12 cellular contexts compared by ENCODE assay signal in the genomic region with DNA sequence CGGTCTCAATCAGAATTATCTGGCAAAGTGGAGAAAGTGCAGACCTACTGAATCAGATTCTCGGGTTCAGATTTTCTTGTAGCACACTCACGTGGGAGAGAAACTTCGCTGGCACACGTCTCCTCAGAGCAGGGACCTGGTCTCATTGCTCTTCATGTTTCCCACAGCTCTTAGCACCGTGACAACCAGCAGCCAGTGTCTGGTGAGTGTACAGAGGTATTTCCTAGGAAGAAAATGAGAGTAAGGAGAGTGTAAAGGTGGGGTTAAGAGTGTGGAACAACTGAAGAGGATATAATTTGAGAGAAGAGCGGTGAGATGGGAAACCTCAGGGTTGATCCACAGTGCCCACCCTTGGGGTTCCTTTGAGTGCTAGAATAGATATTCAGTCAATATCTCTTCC.
DNase-seq lines count a peak whose midpoint lies in the region; ATAC-seq, FAIRE-seq and TF ChIP-seq lines count a peak whose summit lies in the region.
"Had no signal": no experiment of that assay in that cellular context is flagged by ENCODE, and none has a peak within 500 bp of the region (broad histone marks: within the 10 kb centered on the region; RNA-seq: fewer than 3 reads in every experiment).

No MANE protein-coding gene starts in this region.

- 63 to 64% methylated on average over 6 to 7 of the region's 7 CpGs for WGBS in body of pancreas, 2 donors

- FAIRE-seq in H54 (lab: Jason Lieb, UNC): no peak

- H3K4me3 ChIP-seq in body of pancreas: no peak overlapping the region
- H3K4me3 ChIP-seq: neural progenitor cell had no signal

- H3K27me3 ChIP-seq in body of pancreas: no peaks in the 10 kb centered on the region
- H3K27me3 ChIP-seq: neural progenitor cell had no signal

- no peaks in the 10 kb centered on the region for H3K9me3 ChIP-seq in body of pancreas

- H3K27me3 Mint-ChIP-seq in mesothelial cell of epicardium (ENCODE audit: low read depth): no peaks in the 10 kb centered on the region
- H3K27me3 Mint-ChIP-seq in type B pancreatic cell: peaks cover 3% of the 10 kb centered on the region

- peaks cover 0 to 47% of the 10 kb centered on the region in 2 donors for H3K36me3 Mint-ChIP-seq in activated naive CD4-positive, alpha-beta T cell treated with anti-CD3 and anti-CD28 coated beads, Interleukin-2, amount 50 U/mL, for 72 hours
- no peaks in the 10 kb centered on the region for H3K36me3 Mint-ChIP-seq in mesothelial cell of epicardium
- H3K36me3 Mint-ChIP-seq in type B pancreatic cell: no peaks in the 10 kb centered on the region
- H3K36me3 Mint-ChIP-seq: neural progenitor cell had no signal

- H3K4me1 Mint-ChIP-seq in mesothelial cell of epicardium (peaks cover 17% of the 10 kb centered on the region), type B pancreatic cell (ENCODE audit: unreplicated experiment) (peaks cover 14% of the 10 kb centered on the region)

- DNase-seq in activated naive CD4-positive, alpha-beta T cell treated with anti-CD3 and anti-CD28 coated beads, Interleukin-2, amount 50 U/mL, for 72 hours (ENCODE audit: low spot score in 2 of 2): no peak
- no peak for DNase-seq in activated naive CD4-positive, alpha-beta T cell (lab: John Stamatoyannopoulos, UW)
- DNase-seq in body of pancreas (no peak), mesothelial cell of epicardium (ENCODE audit: low spot score in 2 of 2, unreplicated experiment in 2 of 2) (no peak), type B pancreatic cell (ENCODE audit: extremely low spot score, unreplicated experiment) (no peak), head of caudate nucleus (no peak), H54 (ENCODE audit: insufficient read length, low spot score) (no peak), HK-2 (ENCODE audit: unreplicated experiment) (no peak)
- DNase-seq: endodermal cell; NCI-H146; stimulated activated CD4-positive, alpha-beta T cell treated with anti-CD3 and anti-CD28 coated beads, Interleukin-2, amount 100 ng/mL, for 24 hours had no signal

- H3K4me1 ChIP-seq in body of pancreas: peaks cover 13% of the 10 kb centered on the region
- H3K4me1 ChIP-seq: neural progenitor cell had no signal

- H3K27ac ChIP-seq in body of pancreas: peak overlapping the region in 3 of 4 donors; percentile 37 to 63 (median 42)
- H3K27ac ChIP-seq: neural progenitor cell had no signal

- peak overlapping the region; percentile 28 to 79 for H3K27ac Mint-ChIP-seq in activated naive CD4-positive, alpha-beta T cell treated with anti-CD3 and anti-CD28 coated beads, Interleukin-2, amount 50 U/mL, for 72 hours
- H3K27ac Mint-ChIP-seq in mesothelial cell of epicardium: peak overlapping the region; percentile 58
- peak overlapping the region; percentile 5 for H3K27ac Mint-ChIP-seq in type B pancreatic cell
- H3K27ac Mint-ChIP-seq: endodermal cell, neural progenitor cell had no signal

- H3K36me3 ChIP-seq in body of pancreas (replicated peaks in 1 of 2; ENCODE audit: insufficient read depth in 1 of 2, low read depth in 2 of 2): no peaks in the 10 kb centered on the region
- H3K36me3 ChIP-seq: neural progenitor cell had no signal

- intact Hi-C loops in body of pancreas (cut with DNase I) (no loop called here), head of caudate nucleus (cut with DNase I) (no loop called here)

- TF ChIP-seq CTCF in body of pancreas (IDR thresholded peaks at IDR 0.05) (no peak), mesothelial cell of epicardium (IDR thresholded peaks at IDR 0.05; ENCODE audit: unreplicated experiment) (no peak), type B pancreatic cell (conservative IDR thresholded peaks at IDR 0.05) (no peak)

- no peak for TF ChIP-seq POLR2A in body of pancreas (IDR thresholded peaks at IDR 0.05)
- TF ChIP-seq POLR2A in H54 (IDR thresholded peaks at IDR 0.05; ENCODE audit: low read depth, low read length): no peak

- no peak overlapping the region for H3K4me3 Mint-ChIP-seq in mesothelial cell of epicardium
- no peak overlapping the region for H3K4me3 Mint-ChIP-seq in type B pancreatic cell
- H3K4me3 Mint-ChIP-seq: endodermal cell, neural progenitor cell had no signal

- no peaks in the 10 kb centered on the region for H3K9me3 Mint-ChIP-seq in activated naive CD4-positive, alpha-beta T cell treated with anti-CD3 and anti-CD28 coated beads, Interleukin-2, amount 50 U/mL, for 72 hours
- H3K9me3 Mint-ChIP-seq in mesothelial cell of epicardium (no peaks in the 10 kb centered on the region), type B pancreatic cell (no peaks in the 10 kb centered on the region)
- H3K9me3 Mint-ChIP-seq: endodermal cell, neural progenitor cell had no signal

- ATAC-seq in activated naive CD4-positive, alpha-beta T cell treated with anti-CD3 and anti-CD28 coated beads, Interleukin-2, amount 50 U/mL, for 72 hours: no peak
- ATAC-seq in body of pancreas: peak; percentile 2

Comparison
In these comparisons a context has a peak if more than half of its experiments do, and no peak if none do; other contexts are left out.
1. H3K27ac Mint-ChIP-seq: peak in every context shown above with its lines; median percentile 58 in mesothelial cell of epicardium; 54 in activated naive CD4-positive, alpha-beta T cell treated with anti-CD3 and anti-CD28 coated beads, Interleukin-2, amount 50 U/mL, for 72 hours; 5 in type B pancreatic cell.